Comparison of ENCODE assay signal across 20 cellular contexts in genomic region chr7:156063241-156063810, GRCh38.
"Had no signal": no experiment of that assay in that cellular context is flagged by ENCODE, and none has a peak within 500 bp of the region (broad histone marks: within the 10 kb centered on the region; RNA-seq: fewer than 3 reads in every experiment).

No MANE protein-coding gene starts in this region.

- DNase-seq: IMR-90, Kasumi-1, MM.1S, NCI-H1092 treated with DMSO at 0.1 percent for 48 hours, NCI-H1436, NCI-H187, NCI-H2029, NCI-H2081 treated with DMSO at 0.1 percent for 48 hours, NCI-H2171, NCI-H226, NCI-H446, NCI-H510A, NCI-H524 treated with DMSO at 0.1 percent for 48 hours, NCI-H69, NCI-H774, RPMI8226, SHP77, SK-N-SH had no signal

- H3K4me2 ChIP-seq: KMS-11, SK-N-SH had no signal

- H3K9me3 ChIP-seq: SK-N-SH had no signal

- H3K27ac ChIP-seq: KMS-11 had no signal

- H3K9ac ChIP-seq: KMS-11, SK-N-SH had no signal

- FAIRE-seq: RCC 7860 had no signal
